In the genomic region with DNA sequence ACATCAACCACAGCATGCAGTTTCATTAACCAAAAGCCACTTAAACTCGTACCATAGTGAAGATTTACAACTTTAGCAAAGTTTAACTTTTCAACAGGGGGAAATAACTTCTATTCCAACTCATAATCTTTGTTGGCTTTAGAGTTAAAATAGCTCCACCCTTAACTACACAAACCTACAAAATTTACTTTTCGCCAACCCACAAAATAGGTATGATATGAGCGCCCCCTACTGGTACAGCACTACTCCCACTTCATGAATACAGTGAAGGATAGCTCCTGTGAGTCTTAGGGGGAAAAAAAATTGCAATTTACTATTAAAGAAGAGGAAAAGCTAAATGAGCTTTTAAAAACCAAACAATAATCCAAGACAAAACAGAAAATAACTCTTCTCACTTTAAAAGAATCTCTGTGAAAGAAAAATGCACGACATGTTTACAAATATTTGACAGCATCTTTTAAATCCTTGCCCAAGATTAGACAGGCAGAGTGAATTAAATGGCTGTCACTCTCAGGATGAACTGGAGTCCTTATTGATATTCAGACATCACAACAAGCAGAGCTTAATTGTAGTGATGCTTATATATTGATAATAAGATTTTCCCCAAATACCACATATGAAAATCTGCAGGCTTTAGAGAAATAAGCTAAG, we compare ENCODE assay signal across 1 cellular context.
TF ChIP-seq lines count a peak whose summit lies in the region.

No MANE protein-coding gene starts in this region.

TF ChIP-seq in HepG2, 621 proteins besides CTCF, POLR2A, EP300 and RAD21 (continued from another document and continues in another):
- TF ChIP-seq, protein P1, sequence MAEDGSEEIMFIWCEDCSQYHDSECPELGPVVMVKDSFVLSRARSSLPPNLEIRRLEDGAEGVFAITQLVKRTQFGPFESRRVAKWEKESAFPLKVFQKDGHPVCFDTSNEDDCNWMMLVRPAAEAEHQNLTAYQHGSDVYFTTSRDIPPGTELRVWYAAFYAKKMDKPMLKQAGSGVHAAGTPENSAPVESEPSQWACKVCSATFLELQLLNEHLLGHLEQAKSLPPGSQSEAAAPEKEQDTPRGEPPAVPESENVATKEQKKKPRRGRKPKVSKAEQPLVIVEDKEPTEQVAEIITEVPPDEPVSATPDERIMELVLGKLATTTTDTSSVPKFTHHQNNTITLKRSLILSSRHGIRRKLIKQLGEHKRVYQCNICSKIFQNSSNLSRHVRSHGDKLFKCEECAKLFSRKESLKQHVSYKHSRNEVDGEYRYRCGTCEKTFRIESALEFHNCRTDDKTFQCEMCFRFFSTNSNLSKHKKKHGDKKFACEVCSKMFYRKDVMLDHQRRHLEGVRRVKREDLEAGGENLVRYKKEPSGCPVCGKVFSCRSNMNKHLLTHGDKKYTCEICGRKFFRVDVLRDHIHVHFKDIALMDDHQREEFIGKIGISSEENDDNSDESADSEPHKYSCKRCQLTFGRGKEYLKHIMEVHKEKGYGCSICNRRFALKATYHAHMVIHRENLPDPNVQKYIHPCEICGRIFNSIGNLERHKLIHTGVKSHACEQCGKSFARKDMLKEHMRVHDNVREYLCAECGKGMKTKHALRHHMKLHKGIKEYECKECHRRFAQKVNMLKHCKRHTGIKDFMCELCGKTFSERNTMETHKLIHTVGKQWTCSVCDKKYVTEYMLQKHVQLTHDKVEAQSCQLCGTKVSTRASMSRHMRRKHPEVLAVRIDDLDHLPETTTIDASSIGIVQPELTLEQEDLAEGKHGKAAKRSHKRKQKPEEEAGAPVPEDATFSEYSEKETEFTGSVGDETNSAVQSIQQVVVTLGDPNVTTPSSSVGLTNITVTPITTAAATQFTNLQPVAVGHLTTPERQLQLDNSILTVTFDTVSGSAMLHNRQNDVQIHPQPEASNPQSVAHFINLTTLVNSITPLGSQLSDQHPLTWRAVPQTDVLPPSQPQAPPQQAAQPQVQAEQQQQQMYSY (CRISPR knock-in tag; IDR thresholded peaks at IDR 0.05): no peak
- TF ChIP-seq ZBTB38 (CRISPR knock-in tag; IDR thresholded peaks at IDR 0.05) (no peak), NFE2L1 (CRISPR knock-in tag; IDR thresholded peaks at IDR 0.05; ENCODE audit: borderline replicate concordance) (no peak), U2AF1 (optimal IDR thresholded peaks at IDR 0.05; ENCODE audit: low read depth, low read length) (no peak), ELF3 (CRISPR knock-in tag; IDR thresholded peaks at IDR 0.05) (peak; percentile 36; the same call in 1 of the 2 replicates), ZNF101 (CRISPR knock-in tag; IDR thresholded peaks at IDR 0.05; ENCODE audit: borderline replicate concordance, low read depth) (no peak), FOXJ3 (CRISPR knock-in tag; IDR thresholded peaks at IDR 0.05; ENCODE audit: borderline replicate concordance) (no peak; the same call in 1 of the 2 replicates), HOXD1 (CRISPR knock-in tag; IDR thresholded peaks at IDR 0.05) (no peak), PAX8 (CRISPR knock-in tag; IDR thresholded peaks at IDR 0.05; ENCODE audit: borderline replicate concordance) (no peak), POGZ (CRISPR knock-in tag; IDR thresholded peaks at IDR 0.05) (0 out of 2 replicates have a peak, but pooled peaks have one; percentile 21), KAT2B (IDR thresholded peaks at IDR 0.05; ENCODE audit: borderline replicate concordance, low read depth, low read length) (no peak), ISL2 (CRISPR knock-in tag; IDR thresholded peaks at IDR 0.05) (no peak), HDAC1 (CRISPR knock-in tag; IDR thresholded peaks at IDR 0.05) (no peak), ZNF260 (CRISPR knock-in tag; IDR thresholded peaks at IDR 0.05; ENCODE audit: borderline replicate concordance, low read depth) (no peak), ZNF773 (CRISPR knock-in tag; IDR thresholded peaks at IDR 0.05; ENCODE audit: borderline replicate concordance) (no peak), ERF (CRISPR knock-in tag; IDR thresholded peaks at IDR 0.05) (0 out of 2 replicates have a peak, but pooled peaks have one; percentile 31), ZSCAN9 (CRISPR knock-in tag; IDR thresholded peaks at IDR 0.05; ENCODE audit: borderline replicate concordance) (no peak), DNMT3B (CRISPR knock-in tag; conservative IDR thresholded peaks at IDR 0.05) (no peak), SOX13 (IDR thresholded peaks at IDR 0.05) (no peak), SOX13 (CRISPR knock-in tag; conservative IDR thresholded peaks at IDR 0.05 in 1 of 2, IDR thresholded peaks at IDR 0.05 in 1 of 2) (0 out of 4 replicates have a peak, but pooled peaks of 1 of the 2 experiments have one; percentile 11), TAF15 (IDR thresholded peaks at IDR 0.05; ENCODE audit: low read depth, low read length, poor library complexity, severe bottlenecking) (no peak), ZSCAN22 (CRISPR knock-in tag; IDR thresholded peaks at IDR 0.05) (no peak), SMARCE1 (IDR thresholded peaks at IDR 0.05; ENCODE audit: borderline replicate concordance) (no peak), RFX1 (IDR thresholded peaks at IDR 0.05) (no peak), MAF1 (CRISPR knock-in tag; IDR thresholded peaks at IDR 0.05; ENCODE audit: borderline replicate concordance) (no peak), NFRKB (IDR thresholded peaks at IDR 0.05) (no peak), FOXK1 (CRISPR knock-in tag; IDR thresholded peaks at IDR 0.05; ENCODE audit: borderline replicate concordance, low read depth) (no peak), CCAR2 (optimal IDR thresholded peaks at IDR 0.05; ENCODE audit: low read depth, low read length) (no peak), RARA (CRISPR knock-in tag; IDR thresholded peaks at IDR 0.05) (no peak), ATRX (CRISPR knock-in tag; IDR thresholded peaks at IDR 0.05; ENCODE audit: borderline replicate concordance) (no peak), TOE1 (CRISPR knock-in tag; IDR thresholded peaks at IDR 0.05) (no peak), ETV5 (CRISPR knock-in tag; IDR thresholded peaks at IDR 0.05; ENCODE audit: borderline replicate concordance) (no peak), STAG1 (CRISPR knock-in tag; IDR thresholded peaks at IDR 0.05) (peak; percentile 97), SMC3 (IDR thresholded peaks at IDR 0.05; ENCODE audit: low read length) (peak; percentile 99), KLF15 (CRISPR knock-in tag; IDR thresholded peaks at IDR 0.05; ENCODE audit: borderline replicate concordance) (no peak), ZBTB8A (CRISPR knock-in tag; IDR thresholded peaks at IDR 0.05; ENCODE audit: borderline replicate concordance, low read depth) (no peak), ZNF605 (CRISPR knock-in tag; IDR thresholded peaks at IDR 0.05) (no peak), SUZ12 (IDR thresholded peaks at IDR 0.05; ENCODE audit: low read depth, low read length) (no peak)
- TF ChIP-seq, protein P2, sequence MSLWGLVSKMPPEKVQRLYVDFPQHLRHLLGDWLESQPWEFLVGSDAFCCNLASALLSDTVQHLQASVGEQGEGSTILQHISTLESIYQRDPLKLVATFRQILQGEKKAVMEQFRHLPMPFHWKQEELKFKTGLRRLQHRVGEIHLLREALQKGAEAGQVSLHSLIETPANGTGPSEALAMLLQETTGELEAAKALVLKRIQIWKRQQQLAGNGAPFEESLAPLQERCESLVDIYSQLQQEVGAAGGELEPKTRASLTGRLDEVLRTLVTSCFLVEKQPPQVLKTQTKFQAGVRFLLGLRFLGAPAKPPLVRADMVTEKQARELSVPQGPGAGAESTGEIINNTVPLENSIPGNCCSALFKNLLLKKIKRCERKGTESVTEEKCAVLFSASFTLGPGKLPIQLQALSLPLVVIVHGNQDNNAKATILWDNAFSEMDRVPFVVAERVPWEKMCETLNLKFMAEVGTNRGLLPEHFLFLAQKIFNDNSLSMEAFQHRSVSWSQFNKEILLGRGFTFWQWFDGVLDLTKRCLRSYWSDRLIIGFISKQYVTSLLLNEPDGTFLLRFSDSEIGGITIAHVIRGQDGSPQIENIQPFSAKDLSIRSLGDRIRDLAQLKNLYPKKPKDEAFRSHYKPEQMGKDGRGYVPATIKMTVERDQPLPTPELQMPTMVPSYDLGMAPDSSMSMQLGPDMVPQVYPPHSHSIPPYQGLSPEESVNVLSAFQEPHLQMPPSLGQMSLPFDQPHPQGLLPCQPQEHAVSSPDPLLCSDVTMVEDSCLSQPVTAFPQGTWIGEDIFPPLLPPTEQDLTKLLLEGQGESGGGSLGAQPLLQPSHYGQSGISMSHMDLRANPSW (CRISPR knock-in tag; IDR thresholded peaks at IDR 0.05; ENCODE audit: borderline replicate concordance): no peak
- TF ChIP-seq, protein P3, sequence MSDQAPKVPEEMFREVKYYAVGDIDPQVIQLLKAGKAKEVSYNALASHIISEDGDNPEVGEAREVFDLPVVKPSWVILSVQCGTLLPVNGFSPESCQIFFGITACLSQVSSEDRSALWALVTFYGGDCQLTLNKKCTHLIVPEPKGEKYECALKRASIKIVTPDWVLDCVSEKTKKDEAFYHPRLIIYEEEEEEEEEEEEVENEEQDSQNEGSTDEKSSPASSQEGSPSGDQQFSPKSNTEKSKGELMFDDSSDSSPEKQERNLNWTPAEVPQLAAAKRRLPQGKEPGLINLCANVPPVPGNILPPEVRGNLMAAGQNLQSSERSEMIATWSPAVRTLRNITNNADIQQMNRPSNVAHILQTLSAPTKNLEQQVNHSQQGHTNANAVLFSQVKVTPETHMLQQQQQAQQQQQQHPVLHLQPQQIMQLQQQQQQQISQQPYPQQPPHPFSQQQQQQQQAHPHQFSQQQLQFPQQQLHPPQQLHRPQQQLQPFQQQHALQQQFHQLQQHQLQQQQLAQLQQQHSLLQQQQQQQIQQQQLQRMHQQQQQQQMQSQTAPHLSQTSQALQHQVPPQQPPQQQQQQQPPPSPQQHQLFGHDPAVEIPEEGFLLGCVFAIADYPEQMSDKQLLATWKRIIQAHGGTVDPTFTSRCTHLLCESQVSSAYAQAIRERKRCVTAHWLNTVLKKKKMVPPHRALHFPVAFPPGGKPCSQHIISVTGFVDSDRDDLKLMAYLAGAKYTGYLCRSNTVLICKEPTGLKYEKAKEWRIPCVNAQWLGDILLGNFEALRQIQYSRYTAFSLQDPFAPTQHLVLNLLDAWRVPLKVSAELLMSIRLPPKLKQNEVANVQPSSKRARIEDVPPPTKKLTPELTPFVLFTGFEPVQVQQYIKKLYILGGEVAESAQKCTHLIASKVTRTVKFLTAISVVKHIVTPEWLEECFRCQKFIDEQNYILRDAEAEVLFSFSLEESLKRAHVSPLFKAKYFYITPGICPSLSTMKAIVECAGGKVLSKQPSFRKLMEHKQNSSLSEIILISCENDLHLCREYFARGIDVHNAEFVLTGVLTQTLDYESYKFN (CRISPR knock-in tag; conservative IDR thresholded peaks at IDR 0.05): no peak
- TF ChIP-seq, protein P4, sequence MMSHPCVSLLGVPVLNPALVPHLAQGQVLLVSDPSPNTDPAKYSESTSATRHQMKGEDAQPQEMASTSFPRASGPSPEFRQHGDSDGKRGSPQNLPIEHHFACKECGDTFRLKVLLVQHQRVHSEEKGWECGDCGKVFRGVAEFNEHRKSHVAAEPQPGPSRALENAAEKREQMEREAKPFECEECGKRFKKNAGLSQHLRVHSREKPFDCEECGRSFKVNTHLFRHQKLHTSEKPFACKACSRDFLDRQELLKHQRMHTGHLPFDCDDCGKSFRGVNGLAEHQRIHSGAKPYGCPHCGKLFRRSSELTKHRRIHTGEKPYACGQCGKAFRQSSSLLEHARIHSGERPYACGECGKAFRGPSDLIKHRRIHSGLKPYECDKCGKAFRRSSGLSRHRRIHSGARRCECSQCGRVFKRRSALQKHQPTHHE (CRISPR knock-in tag; IDR thresholded peaks at IDR 0.05; ENCODE audit: borderline replicate concordance): no peak
- TF ChIP-seq, protein P5, sequence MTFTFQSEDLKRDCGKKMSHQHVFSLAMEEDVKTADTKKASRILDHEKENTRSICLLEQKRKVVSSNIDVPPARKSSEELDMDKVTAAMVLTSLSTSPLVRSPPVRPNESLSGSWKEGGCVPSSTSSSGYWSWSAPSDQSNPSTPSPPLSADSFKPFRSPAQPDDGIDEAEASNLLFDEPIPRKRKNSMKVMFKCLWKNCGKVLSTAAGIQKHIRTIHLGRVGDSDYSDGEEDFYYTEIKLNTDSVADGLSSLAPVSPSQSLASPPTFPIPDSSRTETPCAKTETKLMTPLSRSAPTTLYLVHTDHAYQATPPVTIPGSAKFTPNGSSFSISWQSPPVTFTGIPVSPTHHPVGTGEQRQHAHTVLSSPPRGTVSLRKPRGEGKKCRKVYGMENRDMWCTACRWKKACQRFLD (CRISPR knock-in tag; IDR thresholded peaks at IDR 0.05; ENCODE audit: borderline replicate concordance): no peak
